Comparison of ENCODE assay signal across 10 cellular contexts in genomic region chr7:98013386-98013785, GRCh38. TPM values are rescaled to one million over a fixed set of nuclear protein-coding genes. Genes with fewer than 3 reads are reported as not detected.
A peak's percentile ranks its signal among the peaks of the same experiment; 100 is the strongest.
DNase-seq lines count a peak whose midpoint lies in the region; ATAC-seq and TF ChIP-seq lines count a peak whose summit lies in the region.
"Not testable (repeated sequence)": the region's sequence is repeated elsewhere in the genome, so short reads cannot be mapped to it uniquely, and the experiment has no call there.
"Had no signal": no experiment of that assay in that cellular context is flagged by ENCODE, and none has a peak within 500 bp of the region (broad histone marks: within the 10 kb centered on the region; RNA-seq: fewer than 3 reads in every experiment).

No MANE protein-coding gene starts in this region.

- not testable (repeated sequence) for H3K27me3 Mint-ChIP-seq in activated CD8-positive, alpha-beta memory T cell treated with anti-CD3 and anti-CD28 coated beads, Interleukin-2, amount 10 ng/mL, durations not matched to agents 7 days and 5 days

- DNase-seq in A172 (ENCODE audit: low spot score) (peak; percentile 67), GM04504 (ENCODE audit: low read depth) (peak; percentile 42), HCT116 (ENCODE audit: low read depth, low spot score) (peak; percentile 82), MV-4-11 (lab: John Stamatoyannopoulos, UW) (peak; percentile 39), NOMO-1 (lab: John Stamatoyannopoulos, UW; ENCODE audit: unreplicated experiment in 2 of 2) (peak; percentile 20 to 60), fibroblast of the aortic adventitia (ENCODE audit: low read depth) (peak; percentile 68)
- DNase-seq in activated CD8-positive, alpha-beta memory T cell treated with anti-CD3 and anti-CD28 coated beads, Interleukin-2, amount 10 ng/mL, durations not matched to agents 7 days and 5 days = peak; percentile 52

- BruUV-seq in HCT116 (replicated peaks; lab: Mats Ljungman, UMichigan) = not testable (repeated sequence)

- not testable (repeated sequence) for H3K79me2 ChIP-seq in HCT116 (ENCODE audit: insufficient read depth, low read length); neural cell (replicated peaks; ENCODE audit: insufficient read depth, low read length)

- POLR2A ChIA-PET in HCT116 (lab: Charles Lee) = interaction anchor here (1.1 to 1.8 kb wide), 3 partner anchors 40 to 155 kb away, joined by 3 to 12 read pairs (median 6); partner anchors contain the start of gene ASNS

- not testable (repeated sequence) for TF ChIP-seq POLR2A in HCT116 (IDR thresholded peaks at IDR 0.05; ENCODE audit: borderline replicate concordance, extremely low read depth, insufficient read depth, insufficient read length)

- peak; percentile 92 for TF ChIP-seq RAD21 in HCT116 (IDR thresholded peaks at IDR 0.05; ENCODE audit: low read depth)
- peak; percentile 22 for TF ChIP-seq RAD21 in neural cell (conservative IDR thresholded peaks at IDR 0.05)

- H3K27ac Mint-ChIP-seq in activated CD8-positive, alpha-beta memory T cell treated with anti-CD3 and anti-CD28 coated beads, Interleukin-2, amount 10 ng/mL, durations not matched to agents 7 days and 5 days = not testable (repeated sequence)

- not testable (repeated sequence) for H3F3A ChIP-seq in neural cell (ENCODE audit: insufficient read depth, low read length, poor library complexity, severe bottlenecking)

- H3K4me2 ChIP-seq in HCT116 (ENCODE audit: low read length) = peak overlapping the region; percentile 47
- H3K4me2 ChIP-seq in neural cell (ENCODE audit: low read length) = not testable (repeated sequence)

- CTCF ChIA-PET in HCT116 (lab: Charles Lee) = interaction anchor here (0.7 to 2.2 kb wide), 17 partner anchors 9 to 950 kb away, joined by 3 to 22 read pairs (median 6); partner anchors contain the start of gene ASNS
- CTCF ChIA-PET in activated CD8-positive, alpha-beta memory T cell treated with anti-CD3 and anti-CD28 coated beads, Interleukin-2, amount 10 ng/mL, durations not matched to agents 7 days and 5 days (lab: Charles Lee) = interaction anchor here (0.9 to 1.5 kb wide), 8 partner anchors 9 to 909 kb away, joined by 3 to 7 read pairs (median 4); no protein-coding TSS in a partner anchor

- not testable (repeated sequence) for H3K9me2 ChIP-seq in HCT116 (ENCODE audit: insufficient read depth); neural cell (ENCODE audit: insufficient read depth, low read length)

- H3K9me3 Mint-ChIP-seq in activated CD8-positive, alpha-beta memory T cell treated with anti-CD3 and anti-CD28 coated beads, Interleukin-2, amount 10 ng/mL, durations not matched to agents 7 days and 5 days (ENCODE audit: low read depth) = not testable (repeated sequence)

- H3K4me3 ChIP-seq in HCT116 (replicated peaks in 1 of 2; ENCODE audit: low read depth in 1 of 2, low read length in 2 of 2); fibroblast of the aortic adventitia (ENCODE audit: low read depth, low read length); neural cell (ENCODE audit: low read length): not testable (repeated sequence)

- H3K27ac ChIP-seq in HCT116 (ENCODE audit: low read depth, low read length); neural cell (ENCODE audit: low read length): not testable (repeated sequence)

- peak overlapping the region; percentile 58 for H2AFZ ChIP-seq in HCT116 (ENCODE audit: low read depth, low read length, poor library complexity, severe bottlenecking)
- not testable (repeated sequence) for H2AFZ ChIP-seq in neural cell (ENCODE audit: low read depth, low read length)

- H3K4me1 Mint-ChIP-seq in activated CD8-positive, alpha-beta memory T cell treated with anti-CD3 and anti-CD28 coated beads, Interleukin-2, amount 10 ng/mL, durations not matched to agents 7 days and 5 days = not testable (repeated sequence)

- H3K36me3 Mint-ChIP-seq in activated CD8-positive, alpha-beta memory T cell treated with anti-CD3 and anti-CD28 coated beads, Interleukin-2, amount 10 ng/mL, durations not matched to agents 7 days and 5 days = not testable (repeated sequence)

- not testable (repeated sequence) for H3K27me3 ChIP-seq in HCT116 (ENCODE audit: insufficient read depth, low read length); neural cell (ENCODE audit: insufficient read depth, low read depth, low read length)

- H3K9ac ChIP-seq in HCT116 (ENCODE audit: low read length); neural cell (ENCODE audit: low read length): not testable (repeated sequence)

- TF ChIP-seq CTCF in HCT116 (IDR thresholded peaks at IDR 0.05 in 2 of 3, conservative IDR thresholded peaks at IDR 0.05 in 1 of 3; ENCODE audit: borderline replicate concordance in 1 of 3, insufficient read depth in 1 of 3, low read depth in 2 of 3, low read length in 2 of 3) = peak; percentile 64 to 84 (median 65)
- peak; percentile 46 for TF ChIP-seq CTCF in fibroblast of the aortic adventitia (IDR thresholded peaks at IDR 0.05; ENCODE audit: insufficient read depth, low read length)
- not testable (repeated sequence) for TF ChIP-seq CTCF in neural cell (IDR thresholded peaks at IDR 0.05; ENCODE audit: poor library complexity, severe bottlenecking)

- H3K4me1 ChIP-seq in HCT116 (ENCODE audit: control insufficient read depth in 1 of 2, insufficient read depth in 2 of 2, low read length in 2 of 2) = not testable (repeated sequence)

- H4K20me1 ChIP-seq in HCT116 (ENCODE audit: insufficient read depth); neural cell (ENCODE audit: insufficient read depth): not testable (repeated sequence)

- intact Hi-C loops in HCT116 (cut with micrococcal nuclease) = loop anchor here (1.0 to 10.0 kb wide), 3 partner anchors 141 to 909 kb away; partner anchors contain the start of gene ASNS

- RAD21 ChIA-PET in HCT116 (lab: Charles Lee; ENCODE audit: low non-redundant PET in 1 of 2, low total read pairs in 2 of 2, uncharacterized antibody in 2 of 2, unreplicated experiment in 2 of 2) = interaction anchor here in 1 of 2 experiments (0.9 to 1.0 kb wide), 2 partner anchors 8 to 41 kb away, joined by 3 read pairs; no protein-coding TSS in a partner anchor

- not testable (repeated sequence) for H3K4me3 Mint-ChIP-seq in activated CD8-positive, alpha-beta memory T cell treated with anti-CD3 and anti-CD28 coated beads, Interleukin-2, amount 10 ng/mL, durations not matched to agents 7 days and 5 days

- TF ChIP-seq EP300 in neural cell (conservative IDR thresholded peaks at IDR 0.05; ENCODE audit: poor library complexity, severe bottlenecking) = not testable (repeated sequence)

- not testable (repeated sequence) for H3K36me3 ChIP-seq in HCT116 (ENCODE audit: control insufficient read depth in 1 of 2, insufficient read depth in 2 of 2, low read length in 2 of 2); neural cell (ENCODE audit: insufficient read depth, low read length)

- peak; percentile 98 for ATAC-seq in HCT116
- peak; percentile 36 for ATAC-seq in activated CD8-positive, alpha-beta memory T cell treated with anti-CD3 and anti-CD28 coated beads, Interleukin-2, amount 10 ng/mL, durations not matched to agents 7 days and 5 days

- not testable (repeated sequence) for H3K9me3 ChIP-seq in HCT116 (ENCODE audit: control insufficient read depth in 1 of 2, insufficient read depth in 1 of 2, low read depth in 1 of 2, low read length in 2 of 2); neural cell (ENCODE audit: low read length)

TF ChIP-seq in HCT116, 20 proteins besides CTCF, POLR2A, EP300 and RAD21:
- peak; percentile 51; the same call in 1 of the 2 replicates for TF ChIP-seq EGR1 (IDR thresholded peaks at IDR 0.05; ENCODE audit: low read depth)

RNA-seq across cellular contexts. Expression of gene OCM2, which starts 23.4 kb away (rescaled TPM):
- total RNA-seq in A172 (2014; rRNA removed; shearing (Covaris generic)) = not detected in 2 replicates
- not detected for total RNA-seq in HCT116 (2021; ENCODE audit: unreplicated experiment)
- polyA plus RNA-seq in HCT116 (2012) = not detected in 2 replicates
- not detected for total RNA-seq in activated CD8-positive, alpha-beta memory T cell treated with anti-CD3 and anti-CD28 coated beads, Interleukin-2, amount 10 ng/mL, durations not matched to agents 7 days and 5 days
- not detected in 2 replicates for total RNA-seq in fibroblast of the aortic adventitia (ENCODE audit: low replicate concordance)
- polyA plus RNA-seq in neural cell = not detected in 2 replicates
- not detected in 2 replicates for polyA minus RNA-seq in neural cell
- total RNA-seq: cerebellum, temporal lobe had no signal
